In genomic region chrX:48636776-48637175, GRCh38 we compare ENCODE assay signal across 1 cellular context.
A peak's percentile ranks its signal among the peaks of the same experiment; 100 is the strongest.
TF ChIP-seq lines count a peak whose summit lies in the region.

No MANE protein-coding gene starts in this region.

TF ChIP-seq in HepG2, 621 proteins besides CTCF, POLR2A, EP300 and RAD21:
- TF ChIP-seq ATF4 (CRISPR knock-in tag; IDR thresholded peaks at IDR 0.05) (peak in 1 of 2 experiments; percentile 87; a peak in 2 of 4 replicates), CEBPB (IDR thresholded peaks at IDR 0.05; ENCODE audit: borderline replicate concordance, low read depth, low read length) (0 out of 2 replicates have a peak, but pooled peaks have one; percentile 1), CREBL2 (CRISPR knock-in tag; IDR thresholded peaks at IDR 0.05; ENCODE audit: borderline replicate concordance) (no peak)
